ENCODE assay signal across 8 cellular contexts in genomic region chr14:96362071-96362964, GRCh38. TPM values are rescaled to one million over a fixed set of nuclear protein-coding genes. Genes with fewer than 3 reads are reported as not detected.
DNase-seq lines count a peak whose midpoint lies in the region; ATAC-seq and TF ChIP-seq lines count a peak whose summit lies in the region.

No MANE protein-coding gene starts in this region.

- H3K4me1 ChIP-seq in BLaER1 treated with 17β-estradiol and CSF1 and Interleukin-3, amounts not matched to agents 10 nM and 100 nM, result peaks cover 28 to 50% (median 36%) of the 10 kb centered on the region in 10 experiments
- H3K4me1 ChIP-seq in neuronal stem cell (ENCODE audit: control insufficient read depth in 2 of 2, insufficient read depth in 1 of 2, low read depth in 1 of 2, low read length in 2 of 2), result peaks cover 3 to 11% of the 10 kb centered on the region in 2 donors
- peaks cover 26% of the 10 kb centered on the region for H3K4me1 ChIP-seq in upper lobe of right lung

- no peaks in the 10 kb centered on the region for H3K27me3 ChIP-seq in BLaER1 treated with 17β-estradiol and CSF1 and Interleukin-3, amounts not matched to agents 10 nM and 100 nM
- H3K27me3 ChIP-seq in neuronal stem cell (ENCODE audit: control insufficient read depth in 3 of 3, insufficient read depth in 3 of 3, low read depth in 1 of 3, low read length in 3 of 3) (no peaks in the 10 kb centered on the region), upper lobe of right lung (no peaks in the 10 kb centered on the region)

- intact Hi-C loops in upper lobe of right lung (cut with DNase I), result no loop called here

- WGBS in neuronal stem cell (ENCODE audit: extremely low coverage in 2 of 2, insufficient read length in 2 of 2, insufficient replicate concordance in 1 of 2), 2 donors, result no CpG with 5 or more reads among the region's 27 CpGs

- H4K8ac ChIP-seq in neuronal stem cell (ENCODE audit: low read depth, low read length), result no peak overlapping the region

- no peak overlapping the region for H3K4ac ChIP-seq in neuronal stem cell (ENCODE audit: low read length)

- peak overlapping the region; percentile 99 for H2AFZ ChIP-seq in neuronal stem cell (ENCODE audit: low read length)

- peak overlapping the region; percentile 89 for H2BK5ac ChIP-seq in neuronal stem cell (ENCODE audit: low read length)

- TF ChIP-seq CTCF in foreskin fibroblast (IDR thresholded peaks at IDR 0.05; ENCODE audit: low read depth, low read length) (no peak), upper lobe of right lung (IDR thresholded peaks at IDR 0.05) (no peak)

- peaks cover 5% of the 10 kb centered on the region for H3K79me1 ChIP-seq in neuronal stem cell (ENCODE audit: low read depth, low read length)

- H3K9me3 ChIP-seq in BLaER1 treated with 17β-estradiol and CSF1 and Interleukin-3, amounts not matched to agents 10 nM and 100 nM (replicated peaks in 1 of 11), result no peaks in the 10 kb centered on the region
- H3K9me3 ChIP-seq in neuronal stem cell (replicated peaks in 1 of 2; ENCODE audit: control insufficient read depth in 2 of 2, insufficient read depth in 1 of 2, low read depth in 1 of 2, low read length in 2 of 2), result no peaks in the 10 kb centered on the region
- no peaks in the 10 kb centered on the region for H3K9me3 ChIP-seq in upper lobe of right lung

- peaks cover 7 to 89% (median 45%) of the 10 kb centered on the region in 11 experiments; a peak in 16 of 22 replicates for H4K20me1 ChIP-seq in BLaER1 treated with 17β-estradiol and CSF1 and Interleukin-3, amounts not matched to agents 10 nM and 100 nM

- no peak overlapping the region for H2BK15ac ChIP-seq in neuronal stem cell (ENCODE audit: low read length)

- peak overlapping the region; percentile 78 for H3K23ac ChIP-seq in neuronal stem cell (ENCODE audit: low read depth, low read length, poor library complexity)

- peak overlapping the region; percentile 83 to 98 (median 93) for H3K9ac ChIP-seq in BLaER1 treated with 17β-estradiol and CSF1 and Interleukin-3, amounts not matched to agents 10 nM and 100 nM
- H3K9ac ChIP-seq in neuronal stem cell (ENCODE audit: low read depth, low read length, poor library complexity), result peak overlapping the region; percentile 89

- peak overlapping the region; percentile 82 to 100 (median 96) for H3K4me3 ChIP-seq in BLaER1 treated with 17β-estradiol and CSF1 and Interleukin-3, amounts not matched to agents 10 nM and 100 nM
- H3K4me3 ChIP-seq in foreskin fibroblast (ENCODE audit: low read depth in 1 of 2, low read length in 2 of 2) (peak overlapping the region; percentile 89 to 94), neuronal stem cell (ENCODE audit: low read length in 2 of 2) (peak overlapping the region; percentile 94 to 98), upper lobe of right lung (peak overlapping the region; percentile 97)

- no peak overlapping the region for H4K91ac ChIP-seq in neuronal stem cell (ENCODE audit: low read depth, low read length, poor library complexity)

- ATAC-seq in GM19395 (IDR thresholded peaks at IDR 0.05; ENCODE audit: unreplicated experiment) (peak; percentile 37), upper lobe of right lung (peak; percentile 49)

- H3K27ac ChIP-seq in BLaER1 treated with 17β-estradiol and CSF1 and Interleukin-3, amounts not matched to agents 10 nM and 100 nM, result peak overlapping the region; percentile 81 to 95 (median 87)
- H3K27ac ChIP-seq in neuronal stem cell (replicated peaks; ENCODE audit: low read length) (peak overlapping the region; percentile 84), upper lobe of right lung (peak overlapping the region; percentile 91)

- peak in 39 of 76 experiments; percentile 3 to 58 (median 26) for DNase-seq in HUDEP-2 (lab: John Stamatoyannopoulos, UW; ENCODE audit: unreplicated experiment in 76 of 76)
- peak; percentile 86 for DNase-seq in RKO (ENCODE audit: low spot score)
- peak; percentile 20 for DNase-seq in activated effector memory CD4-positive, alpha-beta T cell treated with Interleukin-2 at 50 U/mL for 16 hours
- DNase-seq in foreskin fibroblast, result peak; percentile 19 to 62
- no peak for DNase-seq in neuronal stem cell (ENCODE audit: low spot score)
- DNase-seq in upper lobe of right lung, result no peak

- H2BK120ac ChIP-seq in neuronal stem cell (ENCODE audit: low read depth, low read length), result no peak overlapping the region

- H2AK5ac ChIP-seq in neuronal stem cell (ENCODE audit: low read depth, low read length), result no peak overlapping the region

- no peak overlapping the region for H3K14ac ChIP-seq in neuronal stem cell (ENCODE audit: low read length)

- H3K36me3 ChIP-seq in BLaER1 treated with 17β-estradiol and CSF1 and Interleukin-3, amounts not matched to agents 10 nM and 100 nM, result peaks cover 0 to 8% (median 4%) of the 10 kb centered on the region in 11 experiments; a peak in 4 of 22 replicates
- H3K36me3 ChIP-seq in neuronal stem cell (replicated peaks in 1 of 2; ENCODE audit: control insufficient read depth in 2 of 2, insufficient read depth in 2 of 2, low read length in 2 of 2) (no peaks in the 10 kb centered on the region), upper lobe of right lung (no peaks in the 10 kb centered on the region)

- no peak overlapping the region for H2BK12ac ChIP-seq in neuronal stem cell (ENCODE audit: low read length)

- peak overlapping the region; percentile 84 to 98 (median 95) for H3K4me2 ChIP-seq in BLaER1 treated with 17β-estradiol and CSF1 and Interleukin-3, amounts not matched to agents 10 nM and 100 nM
- peak overlapping the region; percentile 87 for H3K4me2 ChIP-seq in neuronal stem cell (ENCODE audit: insufficient read depth, low read length, poor library complexity, severe bottlenecking)

- H3K18ac ChIP-seq in neuronal stem cell (ENCODE audit: low read length), result peak overlapping the region; percentile 66

RNA-seq across cellular contexts. Expression of gene ATG2B, which starts 0.8 kb away (rescaled TPM):
- polyA plus RNA-seq in neuronal stem cell (2013, experiment 1 of 2), result 6.9 TPM
- 7.0 TPM for polyA plus RNA-seq in neuronal stem cell (2013, experiment 2 of 2)
- total RNA-seq in upper lobe of right lung, result 19.1 TPM

RNA-seq across cellular contexts. Expression of gene GSKIP, which starts 1.0 kb away (rescaled TPM):
- polyA plus RNA-seq in neuronal stem cell (2013, experiment 1 of 2), result 22.5 TPM
- 22.6 TPM for polyA plus RNA-seq in neuronal stem cell (2013, experiment 2 of 2)
- total RNA-seq in upper lobe of right lung, result 13.9 TPM

RNA-seq across cellular contexts. Expression of gene AK7, which starts 29.6 kb away (rescaled TPM):
- polyA plus RNA-seq in neuronal stem cell (2013, experiment 1 of 2), result 5.8 TPM
- 6.4 TPM for polyA plus RNA-seq in neuronal stem cell (2013, experiment 2 of 2)
- 2.6 TPM for total RNA-seq in upper lobe of right lung

Comparison
In these comparisons a context has a peak if more than half of its experiments do, and no peak if none do; other contexts are left out.
1. DNase-seq: peak in HUDEP-2 (39 of 76), RKO (single experiment), activated effector memory CD4-positive, alpha-beta T cell treated with Interleukin-2 at 50 U/mL for 16 hours (single experiment) and foreskin fibroblast (2 of 2); none in neuronal stem cell (single experiment) and upper lobe of right lung (single experiment).
2. Peak in every context shown above with its lines, with median percentiles within 50 percentile points of each other: H3K27ac ChIP-seq and H3K4me3 ChIP-seq.